In genomic region chr19:18091217-18091608, GRCh38 we compare ENCODE assay signal across 1 cellular context.
TF ChIP-seq lines count a peak whose summit lies in the region.

No MANE protein-coding gene starts in this region.

TF ChIP-seq in K562, 482 proteins besides CTCF, POLR2A, EP300 and RAD21 (continued from another document and continues in another):
- TF ChIP-seq REST (CRISPR knock-in tag; IDR thresholded peaks at IDR 0.05; ENCODE audit: low read depth) (0 out of 2 replicates have a peak, but pooled peaks have one; percentile 37), KLF6 (CRISPR knock-in tag; IDR thresholded peaks at IDR 0.05; ENCODE audit: borderline replicate concordance) (0 out of 2 replicates have a peak, but pooled peaks have one; percentile 8), TSHZ1 (CRISPR knock-in tag; IDR thresholded peaks at IDR 0.05) (no peak), ATF2 (CRISPR knock-in tag; IDR thresholded peaks at IDR 0.05) (no peak), ZNF717 (CRISPR knock-in tag; IDR thresholded peaks at IDR 0.05) (no peak), FOXJ2 (tag; IDR thresholded peaks at IDR 0.05) (no peak), E4F1 (CRISPR knock-in tag; IDR thresholded peaks at IDR 0.05; ENCODE audit: borderline replicate concordance) (no peak), SFPQ (IDR thresholded peaks at IDR 0.05; ENCODE audit: low read depth, low read length) (no peak), ZKSCAN1 (IDR thresholded peaks at IDR 0.05; ENCODE audit: low read depth, low read length) (no peak), E2F1 (CRISPR knock-in tag; IDR thresholded peaks at IDR 0.05) (no peak), ZEB2 (IDR thresholded peaks at IDR 0.05) (no peak), NFIC (IDR thresholded peaks at IDR 0.05) (no peak), NELFE (IDR thresholded peaks at IDR 0.05; ENCODE audit: insufficient read depth, insufficient read length) (no peak), GABPA (tag; conservative IDR thresholded peaks at IDR 0.05; ENCODE audit: low read depth) (peak; percentile 69), SMARCB1 (IDR thresholded peaks at IDR 0.05; ENCODE audit: insufficient read length, low read depth) (no peak), ELF2 (CRISPR knock-in tag; IDR thresholded peaks at IDR 0.05) (no peak; the same call in 1 of the 2 replicates), ZNF785 (CRISPR knock-in tag; IDR thresholded peaks at IDR 0.05) (no peak), HDGF (IDR thresholded peaks at IDR 0.05) (no peak), CREBBP (IDR thresholded peaks at IDR 0.05; ENCODE audit: low read depth, low read length) (no peak), NFE2L1 (tag; IDR thresholded peaks at IDR 0.05; ENCODE audit: borderline replicate concordance, low read depth) (no peak), CXXC5 (CRISPR knock-in tag; IDR thresholded peaks at IDR 0.05) (no peak; the same call in 1 of the 2 replicates), TAF9B (IDR thresholded peaks at IDR 0.05; ENCODE audit: partially characterized antibody) (no peak), TCF7L2 (IDR thresholded peaks at IDR 0.05; ENCODE audit: low read depth, low read length) (no peak), MGA (IDR thresholded peaks at IDR 0.05) (0 out of 2 replicates have a peak, but pooled peaks have one; percentile 34), MTA2 (IDR thresholded peaks at IDR 0.05; ENCODE audit: low read depth) (peak; percentile 15; the same call in 1 of the 2 replicates), PHB2 (IDR thresholded peaks at IDR 0.05; ENCODE audit: low read depth) (no peak), ZNF3 (CRISPR knock-in tag; IDR thresholded peaks at IDR 0.05) (no peak)
